20 cellular contexts compared by ENCODE assay signal in genomic region chr2:42913280-42913878, GRCh38.
DNase-seq lines count a peak whose midpoint lies in the region; ATAC-seq, FAIRE-seq and TF ChIP-seq lines count a peak whose summit lies in the region.
"Had no signal": no experiment of that assay in that cellular context is flagged by ENCODE, and none has a peak within 500 bp of the region (broad histone marks: within the 10 kb centered on the region; RNA-seq: fewer than 3 reads in every experiment).

No MANE protein-coding gene starts in this region.

- peak overlapping the region; percentile 16 for H3K4me3 Mint-ChIP-seq in activated CD4-positive, alpha-beta T cell treated with anti-CD3 and anti-CD28 coated beads, Interleukin-2, amount 10 ng/mL, durations not matched to agents 24 days and 14 days
- no peak overlapping the region for H3K4me3 Mint-ChIP-seq in activated CD4-positive, alpha-beta T cell treated with anti-CD3 and anti-CD28 coated beads for 36 hours
- H3K4me3 Mint-ChIP-seq in osteocyte (ENCODE audit: unreplicated experiment) = no peak overlapping the region
- H3K4me3 Mint-ChIP-seq: activated CD4-positive, alpha-beta memory T cell treated with anti-CD3 and anti-CD28 coated beads, Interleukin-2, amount 10 ng/mL, durations not matched to agents 7 days and 5 days had no signal

- DNase-seq in activated CD4-positive, alpha-beta T cell treated with anti-CD3 and anti-CD28 coated beads, Interleukin-2, amount 10 ng/mL, durations not matched to agents 24 days and 14 days = no peak
- no peak for DNase-seq in activated CD4-positive, alpha-beta T cell treated with anti-CD3 and anti-CD28 coated beads for 36 hours
- DNase-seq in NOMO-1 (lab: John Stamatoyannopoulos, UW; ENCODE audit: unreplicated experiment in 2 of 2) = peak; percentile 66 to 69
- DNase-seq in colonic mucosa = no peak
- DNase-seq in small intestine = peak; percentile 36
- no peak for DNase-seq in osteocyte (ENCODE audit: extremely low spot score, unreplicated experiment)
- no peak for DNase-seq in RPMI8226
- DNase-seq: activated CD4-positive, alpha-beta memory T cell treated with anti-CD3 and anti-CD28 coated beads, Interleukin-2, amount 10 ng/mL, durations not matched to agents 7 days and 5 days; activated T-cell treated with anti-CD3 and anti-CD28 coated beads, Interleukin-2, amount 50 U/mL, for 72 hours; effector CD8-positive, alpha-beta T cell; foreskin keratinocyte; GOT3; left lung; NCI-H446; stimulated activated naive CD4-positive, alpha-beta T cell had no signal

- CTCF ChIA-PET in activated CD4-positive, alpha-beta T cell treated with anti-CD3 and anti-CD28 coated beads for 36 hours (lab: Charles Lee) = interaction anchor here (0.7 kb wide), 1 partner anchor 128 kb away, joined by 3 read pairs; no protein-coding TSS in a partner anchor

- H3K9ac ChIP-seq in colonic mucosa (ENCODE audit: low read depth in 2 of 2, low read length in 2 of 2) = no peak overlapping the region

- H3K27me3 Mint-ChIP-seq in activated CD4-positive, alpha-beta T cell treated with anti-CD3 and anti-CD28 coated beads, Interleukin-2, amount 10 ng/mL, durations not matched to agents 24 days and 14 days = peaks cover 3% of the 10 kb centered on the region
- H3K27me3 Mint-ChIP-seq in activated CD4-positive, alpha-beta T cell treated with anti-CD3 and anti-CD28 coated beads for 36 hours = peaks cover 2% of the 10 kb centered on the region
- H3K27me3 Mint-ChIP-seq in osteocyte (ENCODE audit: unreplicated experiment) = no peaks in the 10 kb centered on the region

- H3K27ac Mint-ChIP-seq in activated CD4-positive, alpha-beta T cell treated with anti-CD3 and anti-CD28 coated beads, Interleukin-2, amount 10 ng/mL, durations not matched to agents 24 days and 14 days = no peak overlapping the region
- no peak overlapping the region for H3K27ac Mint-ChIP-seq in activated CD4-positive, alpha-beta T cell treated with anti-CD3 and anti-CD28 coated beads for 36 hours
- H3K27ac Mint-ChIP-seq in osteocyte (ENCODE audit: unreplicated experiment) = no peak overlapping the region
- H3K27ac Mint-ChIP-seq: activated CD4-positive, alpha-beta memory T cell treated with anti-CD3 and anti-CD28 coated beads, Interleukin-2, amount 10 ng/mL, durations not matched to agents 7 days and 5 days; activated T-cell treated with anti-CD3 and anti-CD28 coated beads, Interleukin-2, amount 50 U/mL, for 72 hours had no signal

- ATAC-seq in activated CD4-positive, alpha-beta T cell treated with anti-CD3 and anti-CD28 coated beads for 36 hours = no peak
- no peak for ATAC-seq in GM18873 (IDR thresholded peaks at IDR 0.05; ENCODE audit: low FRiP score, unreplicated experiment)
- ATAC-seq: activated T-cell treated with anti-CD3 and anti-CD28 coated beads, Interleukin-2, amount 50 U/mL, for 72 hours; foreskin keratinocyte; left lung had no signal

- no peaks in the 10 kb centered on the region for H3K36me3 Mint-ChIP-seq in activated CD4-positive, alpha-beta T cell treated with anti-CD3 and anti-CD28 coated beads, Interleukin-2, amount 10 ng/mL, durations not matched to agents 24 days and 14 days (ENCODE audit: low read depth)
- H3K36me3 Mint-ChIP-seq in activated CD4-positive, alpha-beta T cell treated with anti-CD3 and anti-CD28 coated beads for 36 hours (ENCODE audit: low read depth) = no peaks in the 10 kb centered on the region
- H3K36me3 Mint-ChIP-seq in osteocyte (ENCODE audit: unreplicated experiment) = no peaks in the 10 kb centered on the region

- intact Hi-C loops in activated CD4-positive, alpha-beta T cell treated with anti-CD3 and anti-CD28 coated beads, Interleukin-2, amount 10 ng/mL, durations not matched to agents 24 days and 14 days (cut with micrococcal nuclease) = no loop called here
- intact Hi-C loops in activated CD4-positive, alpha-beta T cell treated with anti-CD3 and anti-CD28 coated beads for 36 hours (cut with DNase I, micrococcal nuclease) = no loop called here
- intact Hi-C loops in colonic mucosa (cut with DNase I) = no loop called here

- no peaks in the 10 kb centered on the region for H3K36me3 ChIP-seq in colonic mucosa
- H3K36me3 ChIP-seq in small intestine (ENCODE audit: control insufficient read depth in 2 of 2, insufficient read depth in 2 of 2, low read length in 2 of 2) = no peaks in the 10 kb centered on the region
- H3K36me3 ChIP-seq: cardiac muscle cell, left lung had no signal

- 11 to 27% (median 23%) methylated on average over 2 of the region's 2 CpGs for WGBS in small intestine, 3 donors

- no peaks in the 10 kb centered on the region for H3K4me1 ChIP-seq in colonic mucosa
- H3K4me1 ChIP-seq in small intestine (ENCODE audit: control insufficient read depth in 2 of 2, insufficient read depth in 1 of 2, low read depth in 1 of 2, low read length in 1 of 2) = peaks cover 2 to 19% of the 10 kb centered on the region in 2 donors

- FAIRE-seq in small intestine (lab: Jason Lieb, UNC) = no peak
- FAIRE-seq: A204.1 had no signal

- H3K4me3 ChIP-seq in colonic mucosa (no peak overlapping the region), small intestine (ENCODE audit: low read depth in 1 of 2, low read length in 2 of 2) (no peak overlapping the region)
- H3K4me3 ChIP-seq: cardiac muscle cell, left lung, SK-N-MC had no signal

- H3K27me3 ChIP-seq in colonic mucosa (no peaks in the 10 kb centered on the region), small intestine (ENCODE audit: control insufficient read depth in 2 of 2, insufficient read depth in 2 of 2, low read length in 2 of 2) (no peaks in the 10 kb centered on the region)
- H3K27me3 ChIP-seq: cardiac muscle cell, foreskin keratinocyte had no signal

- no peaks in the 10 kb centered on the region for H3K9me3 ChIP-seq in colonic mucosa
- no peaks in the 10 kb centered on the region for H3K9me3 ChIP-seq in small intestine (ENCODE audit: control insufficient read depth, low read depth)
- H3K9me3 ChIP-seq: left lung had no signal

- TF ChIP-seq CTCF in colonic mucosa (IDR thresholded peaks at IDR 0.05) = no peak
- no peak for TF ChIP-seq CTCF in osteocyte (IDR thresholded peaks at IDR 0.05)

- peaks cover 6% of the 10 kb centered on the region for H3K4me1 Mint-ChIP-seq in activated CD4-positive, alpha-beta T cell treated with anti-CD3 and anti-CD28 coated beads, Interleukin-2, amount 10 ng/mL, durations not matched to agents 24 days and 14 days
- peaks cover 8% of the 10 kb centered on the region for H3K4me1 Mint-ChIP-seq in activated CD4-positive, alpha-beta T cell treated with anti-CD3 and anti-CD28 coated beads for 36 hours
- H3K4me1 Mint-ChIP-seq in osteocyte (ENCODE audit: unreplicated experiment) = peaks cover 5% of the 10 kb centered on the region

- peak overlapping the region; percentile 13 for H3K27ac ChIP-seq in colonic mucosa
- peak overlapping the region in 1 of 2 donors; percentile 21 for H3K27ac ChIP-seq in small intestine (ENCODE audit: low read depth in 1 of 2, low read length in 1 of 2)
- H3K27ac ChIP-seq: cardiac muscle cell, foreskin keratinocyte, SK-N-MC, VCaP had no signal

- POLR2A ChIA-PET in activated CD4-positive, alpha-beta T cell treated with anti-CD3 and anti-CD28 coated beads for 36 hours (lab: Charles Lee) = no interaction called here

- no peaks in the 10 kb centered on the region for H3K9me3 Mint-ChIP-seq in activated CD4-positive, alpha-beta T cell treated with anti-CD3 and anti-CD28 coated beads, Interleukin-2, amount 10 ng/mL, durations not matched to agents 24 days and 14 days
- H3K9me3 Mint-ChIP-seq in activated CD4-positive, alpha-beta T cell treated with anti-CD3 and anti-CD28 coated beads for 36 hours (ENCODE audit: low read depth) = no peaks in the 10 kb centered on the region
- H3K9me3 Mint-ChIP-seq in osteocyte (ENCODE audit: unreplicated experiment) = no peaks in the 10 kb centered on the region
- H3K9me3 Mint-ChIP-seq: activated CD4-positive, alpha-beta memory T cell treated with anti-CD3 and anti-CD28 coated beads, Interleukin-2, amount 10 ng/mL, durations not matched to agents 7 days and 5 days; activated T-cell treated with anti-CD3 and anti-CD28 coated beads, Interleukin-2, amount 50 U/mL, for 72 hours had no signal

Comparison
In these comparisons a context has a peak if more than half of its experiments do, and no peak if none do; other contexts are left out.
1. DNase-seq: peak in NOMO-1 (2 of 2) and small intestine (single experiment); none in activated CD4-positive, alpha-beta T cell treated with anti-CD3 and anti-CD28 coated beads, Interleukin-2, amount 10 ng/mL, durations not matched to agents 24 days and 14 days (single experiment), activated CD4-positive, alpha-beta T cell treated with anti-CD3 and anti-CD28 coated beads for 36 hours (single experiment), colonic mucosa (single experiment), osteocyte (single experiment) and RPMI8226 (single experiment).